ENCODE assay signal across 17 cellular contexts in genomic region chr11:88345949-88346348, GRCh38. TPM values are rescaled to one million over a fixed set of nuclear protein-coding genes. Genes with fewer than 3 reads are reported as not detected.
A peak's percentile ranks its signal among the peaks of the same experiment; 100 is the strongest.
DNase-seq lines count a peak whose midpoint lies in the region; ATAC-seq, FAIRE-seq and TF ChIP-seq lines count a peak whose summit lies in the region.
"Had no signal": no experiment of that assay in that cellular context is flagged by ENCODE, and none has a peak within 500 bp of the region (broad histone marks: within the 10 kb centered on the region; RNA-seq: fewer than 3 reads in every experiment).

No MANE protein-coding gene starts in this region.

- ATAC-seq in GM19395 (IDR thresholded peaks at IDR 0.05; ENCODE audit: unreplicated experiment) (peak; percentile 53), GM12878 (peak; percentile 64), aorta (ENCODE audit: low FRiP score) (no peak)
- ATAC-seq in natural killer cell treated with Interleukin-12 subunit alpha and Interleukin-12 subunit beta and Interleukin-15 and Interleukin-18, amount 100 ng/mL, for 72 hours: no peak

- peak overlapping the region; percentile 38 to 70 for H3K27ac Mint-ChIP-seq in natural killer cell treated with Interleukin-12 subunit alpha and Interleukin-12 subunit beta and Interleukin-15 and Interleukin-18, amount 100 ng/mL, for 72 hours

- H3K9me3 ChIP-seq in GM12878 (replicated peaks; ENCODE audit: control insufficient read depth, insufficient read depth, low read length) (no peaks in the 10 kb centered on the region), aorta (ENCODE audit: control insufficient read depth, low read length) (no peaks in the 10 kb centered on the region)
- H3K9me3 ChIP-seq: BE2C, SK-N-SH had no signal

- H3K4me3 ChIP-seq in GM12878 (no peak overlapping the region), aorta (ENCODE audit: low read length in 2 of 2) (no peak overlapping the region)

- WGBS in GM12878 (ENCODE audit: insufficient coverage, insufficient replicate concordance, low lambda C conversion rate, missing lambda C conversion rate): 100% methylated on average over 1 of the region's 1 CpG
- 93 to 100% methylated on average over 1 of the region's 1 CpG for WGBS in aorta, 2 donors

- H3K4me3 Mint-ChIP-seq in natural killer cell treated with Interleukin-12 subunit alpha and Interleukin-12 subunit beta and Interleukin-15 and Interleukin-18, amount 100 ng/mL, for 72 hours: peak overlapping the region; percentile 65

- no peaks in the 10 kb centered on the region for H3K27me3 Mint-ChIP-seq in natural killer cell treated with Interleukin-12 subunit alpha and Interleukin-12 subunit beta and Interleukin-15 and Interleukin-18, amount 100 ng/mL, for 72 hours

- H3K4me1 ChIP-seq in GM12878 (ENCODE audit: control insufficient read depth, insufficient read depth, low read length) (peaks cover 18% of the 10 kb centered on the region), aorta (ENCODE audit: control insufficient read depth in 1 of 2, insufficient read depth in 2 of 2, low read length in 2 of 2) (no peaks in the 10 kb centered on the region)
- H3K4me1 ChIP-seq: BE2C had no signal

- peaks cover 6% of the 10 kb centered on the region for H3K36me3 Mint-ChIP-seq in natural killer cell treated with Interleukin-12 subunit alpha and Interleukin-12 subunit beta and Interleukin-15 and Interleukin-18, amount 100 ng/mL, for 72 hours

- SMC1A ChIA-PET in GM12878 (lab: Charles Lee; ENCODE audit: uncharacterized antibody, unreplicated experiment): interaction anchor here (0.7 to 2.7 kb wide), 8 partner anchors 7 to 239 kb away, joined by 3 to 12 read pairs (median 6); no protein-coding TSS in a partner anchor

- no peaks in the 10 kb centered on the region for H3K27me3 ChIP-seq in GM12878 (replicated peaks in 1 of 2; ENCODE audit: control insufficient read depth in 2 of 2, insufficient read depth in 2 of 2, low read length in 1 of 2)
- H3K27me3 ChIP-seq in aorta (ENCODE audit: control insufficient read depth in 1 of 2, insufficient read depth in 2 of 2, low read length in 1 of 2): no peaks in the 10 kb centered on the region
- H3K27me3 ChIP-seq: BE2C had no signal

- peaks cover 4% of the 10 kb centered on the region for H3K9me3 Mint-ChIP-seq in natural killer cell treated with Interleukin-12 subunit alpha and Interleukin-12 subunit beta and Interleukin-15 and Interleukin-18, amount 100 ng/mL, for 72 hours

- no peaks in the 10 kb centered on the region for H4K20me1 ChIP-seq in GM12878 (ENCODE audit: control insufficient read depth, insufficient read depth)

- peak; percentile 33 for FAIRE-seq in GM12891 (lab: Jason Lieb, UNC)
- no peak for FAIRE-seq in GM12878 (lab: Jason Lieb, UNC)
- FAIRE-seq: GM12892 had no signal

- H3K27ac ChIP-seq in GM12878 (ENCODE audit: control insufficient read depth, insufficient read depth) (0 out of 2 replicates have a peak overlapping the region, but pooled peaks have one; percentile 2), aorta (ENCODE audit: low read depth in 1 of 2, low read length in 2 of 2) (no peak overlapping the region)

- H3K36me3 ChIP-seq in GM12878 (ENCODE audit: control insufficient read depth in 2 of 2, insufficient read depth in 2 of 2, low read length in 1 of 2): no peaks in the 10 kb centered on the region; a peak in 1 of 4 replicates
- H3K36me3 ChIP-seq in aorta (ENCODE audit: control insufficient read depth in 1 of 2, insufficient read depth in 2 of 2, low read length in 1 of 2): no peaks in the 10 kb centered on the region
- H3K36me3 ChIP-seq: BE2C had no signal

- POLR2A ChIA-PET in GM12878 (lab: Charles Lee): interaction anchor here (0.6 to 1.3 kb wide), 2 partner anchors 11 to 15 kb away, joined by 3 to 4 read pairs; no protein-coding TSS in a partner anchor
- POLR2A ChIA-PET in GM10248 (lab: Yijun Ruan, JAX): no interaction called here

- in situ Hi-C loops in GM12878 (cut with MboI): no loop called here

- TF ChIP-seq CTCF in GM12878 (IDR thresholded peaks at IDR 0.05 in 2 of 3, conservative IDR thresholded peaks at IDR 0.05 in 1 of 3; ENCODE audit: control insufficient read depth in 2 of 3, extremely low read depth in 1 of 3, insufficient read depth in 1 of 3, low read depth in 3 of 3, low read length in 3 of 3): no peak
- no peak for TF ChIP-seq CTCF in GM10248 (IDR thresholded peaks at IDR 0.05; ENCODE audit: control extremely low read depth, extremely low read depth, low read depth, missing control alignments)

- DNase-seq in GM12891 (ENCODE audit: insufficient read length, low spot score): no peak
- no peak for DNase-seq in GM12878 (ENCODE audit: low read depth, low spot score)
- no peak for DNase-seq in natural killer cell treated with Interleukin-12 subunit alpha and Interleukin-12 subunit beta and Interleukin-15 and Interleukin-18, amount 100 ng/mL, for 72 hours (ENCODE audit: low spot score)
- no peak for DNase-seq in NCI-H146 (lab: John Stamatoyannopoulos, UW)
- no peak for DNase-seq in GM10248 (ENCODE audit: extremely low spot score)
- DNase-seq in aorta: no peak
- DNase-seq: BE2C, DMS79, NCI-H1694 treated with DMSO at 0.1 percent for 48 hours, NCI-H2081 treated with DMSO at 0.1 percent for 48 hours, NCI-H2171 treated with DMSO at 0.1 percent for 48 hours, NCI-H446, NCI-H526, SIG-M5, SK-N-SH had no signal

- H3K4me2 ChIP-seq in GM12878 (ENCODE audit: control insufficient read depth, insufficient read depth): no peak overlapping the region
- H3K4me2 ChIP-seq: SK-N-SH had no signal

- H3K9ac ChIP-seq in GM12878 (ENCODE audit: control insufficient read depth, insufficient read depth, low read length): no peak overlapping the region
- H3K9ac ChIP-seq: SK-N-SH had no signal

- RAD21 ChIA-PET in GM12878 (lab: Charles Lee; ENCODE audit: unreplicated experiment): interaction anchor here (1.2 to 2.4 kb wide), 4 partner anchors 9 to 45 kb away, joined by 4 to 15 read pairs (median 8); no protein-coding TSS in a partner anchor

- no peak for TF ChIP-seq RAD21 in GM12878 (IDR thresholded peaks at IDR 0.05; ENCODE audit: insufficient read depth, low read depth, low read length)

- H3K79me2 ChIP-seq in GM12878 (ENCODE audit: control insufficient read depth, insufficient read depth, low read length): peaks cover 4% of the 10 kb centered on the region

- CTCF ChIA-PET in GM12878 (lab: Yijun Ruan, JAX): interaction anchor here (3.9 kb wide), 1 partner anchor 10 kb away, joined by 21 read pairs; no protein-coding TSS in a partner anchor
- CTCF ChIA-PET in GM10248 (lab: Yijun Ruan, JAX): interaction anchor here (0.6 to 2.0 kb wide), 3 partner anchors 9 to 139 kb away, joined by 3 to 15 read pairs (median 5); no protein-coding TSS in a partner anchor

- H3K4me1 Mint-ChIP-seq in natural killer cell treated with Interleukin-12 subunit alpha and Interleukin-12 subunit beta and Interleukin-15 and Interleukin-18, amount 100 ng/mL, for 72 hours (ENCODE audit: low read depth in 2 of 2): peaks cover 49 to 51% of the 10 kb centered on the region in 2 donors

- no TSS peak for BruUV-seq in GM12878 (replicated peaks; lab: Mats Ljungman, UMichigan)

- no peak overlapping the region for H2AFZ ChIP-seq in GM12878 (ENCODE audit: control insufficient read depth, low read depth, low read length)

- TF ChIP-seq POLR2A in GM12891 (IDR thresholded peaks at IDR 0.05; ENCODE audit: low read depth, low read length) (no peak), GM12878 (IDR thresholded peaks at IDR 0.05; ENCODE audit: low read depth, low read length) (no peak)

- intact Hi-C loops in GM12878 (cut with micrococcal nuclease; ENCODE audit: unreplicated experiment): no loop called here
- intact Hi-C loops in aorta (cut with DNase I): no loop called here

- no peak for TF ChIP-seq EP300 in GM12878 (IDR thresholded peaks at IDR 0.05; ENCODE audit: borderline replicate concordance in 1 of 2, control insufficient read depth in 1 of 2, low read depth in 2 of 2, low read length in 2 of 2)

TF ChIP-seq in GM12891, 5 proteins besides CTCF, POLR2A, EP300 and RAD21:
- TF ChIP-seq TAF1 (IDR thresholded peaks at IDR 0.05; ENCODE audit: low read depth, low read length) (no peak), SPI1 (IDR thresholded peaks at IDR 0.05; ENCODE audit: low read depth, low read length) (peak; percentile 56)

TF ChIP-seq in GM12878, 131 proteins besides CTCF, POLR2A, EP300 and RAD21 (continues in another document):
- no peak for TF ChIP-seq HDAC6 (IDR thresholded peaks at IDR 0.05; ENCODE audit: unreplicated experiment)
- TF ChIP-seq HSF1 (IDR thresholded peaks at IDR 0.05; ENCODE audit: low read depth, low read length): no peak
- TF ChIP-seq FOXK2 (IDR thresholded peaks at IDR 0.05): no peak

RNA-seq across cellular contexts. Expression of gene CTSC, which starts 8.4 kb away (rescaled TPM):
- 254 TPM for polyA plus RNA-seq in GM12891 (2012; ENCODE audit: low read depth, missing spikeins)
- total RNA-seq in GM12878 (2013; cell fraction: nucleolus; rRNA removed): 650 and 670 TPM in 2 replicates
- total RNA-seq in GM12878 (2014; rRNA removed) (333 and 334 TPM in 2 replicates), GM12878 (2014; rRNA removed; fragmentation: Illumina TruSeq; extraction: Trizol) (342 and 372 TPM in 2 replicates), GM12878 (2021) (359 and 381 TPM in 2 replicates), aorta (100 to 1,000 TPM; 106 to 176 TPM)
- polyA plus RNA-seq in GM12878 (2011; ENCODE audit: low read depth): 352 TPM
- polyA plus RNA-seq in GM12878 (2011; rRNA removed) (478 and 566 TPM in 2 replicates), GM12878 (2014; fragmentation: Illumina TruSeq; extraction: Trizol) (327 and 404 TPM in 2 replicates), GM12878 (2014; fragmentation: Nextera tagmentation; extraction: Ambion mirVana) (1,000 to 10,000 TPM in 1 of 2 experiments, 100 to 1,000 TPM in 1; 709 to 1,123 TPM), GM12878 (2014; rRNA removed) (277 and 289 TPM in 2 replicates), GM12878 (2016; fragmentation: Nextera tagmentation; extraction: Ambion mirVana) (100 to 1,000 TPM; 814 to 865 TPM), aorta (10 to 100 TPM; 22.7 to 48.0 TPM)
- 325 and 335 TPM in 2 replicates for polyA plus RNA-seq in GM12878 (2011; cell fraction: cytosol; rRNA removed)
- polyA plus RNA-seq in GM12878 (2011; cell fraction: nucleus; rRNA removed): 201 and 223 TPM in 2 replicates
- 359 and 451 TPM in 2 replicates for polyA plus RNA-seq in GM12878 (2012)
- polyA minus RNA-seq in GM12878 (2011; rRNA and poly(A)+ RNA removed): 215 and 312 TPM in 2 replicates
- polyA minus RNA-seq in GM12878 (2011; cell fraction: cytosol; rRNA and poly(A)+ RNA removed): 262 and 269 TPM in 2 replicates
- polyA minus RNA-seq in GM12878 (2011; cell fraction: nucleus; rRNA and poly(A)+ RNA removed): 301 and 500 TPM in 2 replicates
- 100 to 1,000 TPM; 213 to 381 TPM for total RNA-seq in natural killer cell treated with Interleukin-12 subunit alpha and Interleukin-12 subunit beta and Interleukin-15 and Interleukin-18, amount 100 ng/mL, for 72 hours

Comparison
In these comparisons a context has a peak if more than half of its experiments do, and no peak if none do; other contexts are left out.
1. ATAC-seq: peak in GM19395 (single experiment) and GM12878 (single experiment); none in natural killer cell treated with Interleukin-12 subunit alpha and Interleukin-12 subunit beta and Interleukin-15 and Interleukin-18, amount 100 ng/mL, for 72 hours (0 of 2) and aorta (single experiment).